Comparison of ENCODE assay signal across 25 cellular contexts in genomic region chr15:52960283-52960682, GRCh38.
DNase-seq lines count a peak whose midpoint lies in the region; ATAC-seq and TF ChIP-seq lines count a peak whose summit lies in the region.
"Had no signal": no experiment of that assay in that cellular context is flagged by ENCODE, and none has a peak within 500 bp of the region (broad histone marks: within the 10 kb centered on the region; RNA-seq: fewer than 3 reads in every experiment).

No MANE protein-coding gene starts in this region.

- H3K9me3 Mint-ChIP-seq in endodermal cell, result no peaks in the 10 kb centered on the region
- H3K9me3 Mint-ChIP-seq: GM23338 had no signal

- intact Hi-C loops in spleen (cut with DNase I; ENCODE audit: low total_unique reads) (no loop called here), aorta (cut with DNase I) (no loop called here)

- H3K4me1 ChIP-seq in endodermal cell (ENCODE audit: control insufficient read depth, insufficient read depth, low read length), result no peaks in the 10 kb centered on the region
- no peaks in the 10 kb centered on the region for H3K4me1 ChIP-seq in spleen
- no peaks in the 10 kb centered on the region for H3K4me1 ChIP-seq in aorta (ENCODE audit: control insufficient read depth in 1 of 2, insufficient read depth in 2 of 2, low read length in 2 of 2)
- H3K4me1 ChIP-seq in BE2C, result no peaks in the 10 kb centered on the region
- H3K4me1 ChIP-seq: HAP-1, SJCRH30 had no signal

- no peak for ATAC-seq in aorta (ENCODE audit: low FRiP score)
- ATAC-seq: GM12878, GM23338, Right ventricle myocardium inferior had no signal

- H3K36me3 Mint-ChIP-seq in endodermal cell (ENCODE audit: low read depth), result no peaks in the 10 kb centered on the region
- H3K36me3 Mint-ChIP-seq: CD4-positive, CD25-positive, alpha-beta regulatory T cell; IgD-negative memory B cell had no signal

- H3K4me3 Mint-ChIP-seq in endodermal cell, result no peak overlapping the region
- H3K4me3 Mint-ChIP-seq: CD4-positive, CD25-positive, alpha-beta regulatory T cell; GM23338; HFFc6; IgD-negative memory B cell had no signal

- no peaks in the 10 kb centered on the region for H3K27me3 Mint-ChIP-seq in endodermal cell (ENCODE audit: insufficient read depth)
- H3K27me3 Mint-ChIP-seq: CD4-positive, CD25-positive, alpha-beta regulatory T cell had no signal

- H3K9me3 ChIP-seq in endodermal cell (ENCODE audit: control insufficient read depth, low read length) (no peaks in the 10 kb centered on the region), spleen (no peaks in the 10 kb centered on the region), aorta (ENCODE audit: control insufficient read depth, low read length) (peaks cover 1% of the 10 kb centered on the region), BE2C (0 out of 2 replicates have a peak, but pooled peaks cover 2% of the 10 kb centered on the region)
- H3K9me3 ChIP-seq: HAP-1, SJCRH30 had no signal

- DNase-seq in NCI-H82 (lab: John Stamatoyannopoulos, UW), result peak; percentile 2
- no peak for DNase-seq in NCI-H82 treated with DMSO at 0.1 percent for 48 hours (lab: John Stamatoyannopoulos, UW; ENCODE audit: unreplicated experiment)
- DNase-seq in HT-29 (ENCODE audit: low spot score), result peak; percentile 25
- peak; percentile 29 for DNase-seq in OCI-M1 (lab: John Stamatoyannopoulos, UW)
- DNase-seq in endodermal cell, result no peak
- no peak for DNase-seq in spleen
- no peak for DNase-seq in aorta
- no peak for DNase-seq in BE2C
- DNase-seq: ACHN; CD4-positive, CD25-positive, alpha-beta regulatory T cell; HFFc6; MV-4-11; NCI-H1105 treated with DMSO at 0.1 percent for 48 hours; NCI-H146; NCI-H1930; NCI-H446; NCI-H524 treated with DMSO at 0.1 percent for 48 hours; PC-9; SJCRH30 had no signal

- 90% methylated on average over 5 to 6 of the region's 6 CpGs for WGBS in endodermal cell (ENCODE audit: insufficient coverage in 1 of 2, insufficient read length in 1 of 2), 2 experiments
- 70 to 83% (median 78%) methylated on average over 6 of the region's 6 CpGs for WGBS in spleen, 5 donors
- 75 to 78% methylated on average over 6 of the region's 6 CpGs for WGBS in aorta, 2 donors

- H3K27ac ChIP-seq in endodermal cell (ENCODE audit: low read depth, low read length) (no peak overlapping the region), spleen (no peak overlapping the region), aorta (ENCODE audit: low read depth in 1 of 2, low read length in 2 of 2) (no peak overlapping the region)
- H3K27ac ChIP-seq: 22Rv1, PC-9, SJCRH30 had no signal

- H3K9ac ChIP-seq in endodermal cell (ENCODE audit: extremely low read depth, low read length, poor library complexity, severe bottlenecking), result no peak overlapping the region

- TF ChIP-seq CTCF in endodermal cell (conservative IDR thresholded peaks at IDR 0.05), result peak; percentile 28
- no peak for TF ChIP-seq CTCF in spleen (IDR thresholded peaks at IDR 0.05 in 8 of 11, conservative IDR thresholded peaks at IDR 0.05 in 3 of 11)
- no peak for TF ChIP-seq CTCF in BE2C (IDR thresholded peaks at IDR 0.05; ENCODE audit: low read depth, low read length)

- H3K27me3 ChIP-seq in endodermal cell (ENCODE audit: control insufficient read depth, insufficient read depth, low read length, poor library complexity, severe bottlenecking) (no peaks in the 10 kb centered on the region), spleen (replicated peaks in 1 of 7) (no peaks in the 10 kb centered on the region), aorta (ENCODE audit: control insufficient read depth in 1 of 2, insufficient read depth in 2 of 2, low read length in 1 of 2) (no peaks in the 10 kb centered on the region), BE2C (no peaks in the 10 kb centered on the region)
- H3K27me3 ChIP-seq: SJCRH30 had no signal

- TF ChIP-seq POLR2A in spleen (IDR thresholded peaks at IDR 0.05), result no peak

- no peak overlapping the region for H3K27ac Mint-ChIP-seq in endodermal cell
- H3K27ac Mint-ChIP-seq: GM23338, HFFc6, IgD-negative memory B cell had no signal

- peaks cover 5% of the 10 kb centered on the region for H3K4me1 Mint-ChIP-seq in endodermal cell
- H3K4me1 Mint-ChIP-seq: CD4-positive, CD25-positive, alpha-beta regulatory T cell; IgD-negative memory B cell had no signal

- H3K36me3 ChIP-seq in endodermal cell (ENCODE audit: control insufficient read depth, insufficient read depth, low read length) (no peaks in the 10 kb centered on the region), spleen (no peaks in the 10 kb centered on the region), aorta (ENCODE audit: control insufficient read depth in 1 of 2, insufficient read depth in 2 of 2, low read length in 1 of 2) (no peaks in the 10 kb centered on the region), BE2C (no peaks in the 10 kb centered on the region)
- H3K36me3 ChIP-seq: HAP-1, SJCRH30 had no signal

- no peak overlapping the region for H3K4me3 ChIP-seq in endodermal cell (ENCODE audit: low read length)
- no peak overlapping the region for H3K4me3 ChIP-seq in spleen
- no peak overlapping the region for H3K4me3 ChIP-seq in aorta (ENCODE audit: low read length in 2 of 2)
- H3K4me3 ChIP-seq in BE2C (ENCODE audit: low read depth, low read length), result no peak overlapping the region
- H3K4me3 ChIP-seq: GM12878, GM23338, HAP-1, PC-9, SJCRH30 had no signal

Comparison
In these comparisons a context has a peak if more than half of its experiments do, and no peak if none do; other contexts are left out.
1. DNase-seq: peak in NCI-H82 (single experiment), HT-29 (single experiment) and OCI-M1 (single experiment); none in NCI-H82 treated with DMSO at 0.1 percent for 48 hours (single experiment), endodermal cell (single experiment), spleen (single experiment), aorta (0 of 2) and BE2C (single experiment).